ENCODE assay signal across 21 cellular contexts in the genomic region with DNA sequence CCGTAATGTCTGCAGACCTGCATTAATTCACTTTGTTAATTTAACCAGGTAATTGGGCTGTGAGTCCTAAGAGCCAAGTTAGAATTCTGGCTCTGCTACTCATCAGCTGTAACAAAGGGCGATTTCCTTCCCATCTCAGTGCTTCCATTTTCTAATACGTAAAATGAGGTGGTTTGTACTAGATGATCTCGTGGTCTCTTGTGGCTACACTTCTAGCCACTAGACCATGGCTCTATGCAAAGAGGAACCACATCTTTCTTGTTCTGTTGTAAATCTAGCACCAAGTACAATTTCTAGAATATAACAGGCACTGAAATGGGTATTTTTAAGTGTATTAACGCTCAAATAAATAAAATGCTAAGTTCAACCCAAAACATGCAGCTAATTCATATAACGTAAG.
DNase-seq lines count a peak whose midpoint lies in the region; ATAC-seq, FAIRE-seq and TF ChIP-seq lines count a peak whose summit lies in the region.
"Had no signal": no experiment of that assay in that cellular context is flagged by ENCODE, and none has a peak within 500 bp of the region (broad histone marks: within the 10 kb centered on the region; RNA-seq: fewer than 3 reads in every experiment).

No MANE protein-coding gene starts in this region.

- no peaks in the 10 kb centered on the region for H4K20me1 ChIP-seq in OCI-LY3 (ENCODE audit: insufficient read depth, low read length)
- H4K20me1 ChIP-seq: BLaER1 treated with 17β-estradiol and CSF1 and Interleukin-3, amounts not matched to agents 10 nM and 100 nM had no signal

- peaks cover 18% of the 10 kb centered on the region for H3K4me1 ChIP-seq in OCI-LY3 (ENCODE audit: low read length)

- no peaks in the 10 kb centered on the region for H3K9me3 Mint-ChIP-seq in activated CD4-positive, alpha-beta memory T cell treated with anti-CD3 and anti-CD28 coated beads, Interleukin-2, amount 10 ng/mL, durations not matched to agents 7 days and 5 days
- H3K9me3 Mint-ChIP-seq: activated CD4-positive, alpha-beta memory T cell treated with anti-CD3 and anti-CD28 coated beads for 36 hours had no signal

- no peak overlapping the region for H3K9ac ChIP-seq in OCI-LY3 (ENCODE audit: low read length)
- H3K9ac ChIP-seq: BLaER1 treated with 17β-estradiol and CSF1 and Interleukin-3, amounts not matched to agents 10 nM and 100 nM had no signal

- POLR2A ChIA-PET in GM10248 (lab: Yijun Ruan, JAX) = no interaction called here
- POLR2A ChIA-PET in activated CD4-positive, alpha-beta memory T cell treated with anti-CD3 and anti-CD28 coated beads, Interleukin-2, amount 10 ng/mL, durations not matched to agents 7 days and 5 days (lab: Charles Lee) = no interaction called here

- H3K27me3 ChIP-seq in OCI-LY3 (ENCODE audit: low read depth, low read length) = peaks cover 66% of the 10 kb centered on the region
- H3K27me3 ChIP-seq: BLaER1 treated with 17β-estradiol and CSF1 and Interleukin-3, amounts not matched to agents 10 nM and 100 nM; body of pancreas; foreskin keratinocyte; ovary had no signal

- no peaks in the 10 kb centered on the region for H3K36me3 Mint-ChIP-seq in activated CD4-positive, alpha-beta memory T cell treated with anti-CD3 and anti-CD28 coated beads, Interleukin-2, amount 10 ng/mL, durations not matched to agents 7 days and 5 days (ENCODE audit: low read depth)
- H3K36me3 Mint-ChIP-seq: activated CD4-positive, alpha-beta memory T cell treated with anti-CD3 and anti-CD28 coated beads for 36 hours had no signal

- H3K79me2 ChIP-seq in OCI-LY3 (ENCODE audit: low read length) = no peaks in the 10 kb centered on the region

- H3K4me1 Mint-ChIP-seq in activated CD4-positive, alpha-beta memory T cell treated with anti-CD3 and anti-CD28 coated beads, Interleukin-2, amount 10 ng/mL, durations not matched to agents 7 days and 5 days = peaks cover 3% of the 10 kb centered on the region

- H3K27ac ChIP-seq in OCI-LY3 (ENCODE audit: low read length) = no peak overlapping the region
- H3K27ac ChIP-seq: BLaER1 treated with 17β-estradiol and CSF1 and Interleukin-3, amounts not matched to agents 10 nM and 100 nM; body of pancreas; foreskin keratinocyte; ovary had no signal

- no peak overlapping the region for H2AFZ ChIP-seq in OCI-LY3 (ENCODE audit: low read depth, low read length)

- H3K4me2 ChIP-seq in OCI-LY3 (ENCODE audit: low read length) = peak overlapping the region; percentile 50

- no peak overlapping the region for H3K4me3 Mint-ChIP-seq in activated CD4-positive, alpha-beta memory T cell treated with anti-CD3 and anti-CD28 coated beads, Interleukin-2, amount 10 ng/mL, durations not matched to agents 7 days and 5 days
- H3K4me3 Mint-ChIP-seq: activated CD4-positive, alpha-beta memory T cell treated with anti-CD3 and anti-CD28 coated beads for 36 hours had no signal

- FAIRE-seq in D721Med (lab: Jason Lieb, UNC) = no peak
- FAIRE-seq: G401.6, HTR-8/SVneo, RCC 7860, small intestine had no signal

- DNase-seq in stimulated activated CD8-positive, alpha-beta memory T cell treated with anti-CD3 and anti-CD28 coated beads, Interleukin-4, amount 100 ng/mL, for 48 hours = no peak
- DNase-seq in D721Med (ENCODE audit: insufficient read length, low spot score) = no peak
- DNase-seq in GM10248 (ENCODE audit: extremely low spot score) = no peak
- DNase-seq in activated CD4-positive, alpha-beta memory T cell treated with anti-CD3 and anti-CD28 coated beads, Interleukin-2, amount 10 ng/mL, durations not matched to agents 7 days and 5 days = no peak
- DNase-seq: activated CD4-positive, alpha-beta memory T cell treated with anti-CD3 and anti-CD28 coated beads for 36 hours; body of pancreas; effector CD8-positive, alpha-beta T cell; foreskin keratinocyte; midbrain; NCI-H1092; NCI-H446; ovary; small intestine had no signal

- CTCF ChIA-PET in GM10248 (lab: Yijun Ruan, JAX) = no interaction called here
- CTCF ChIA-PET in activated CD4-positive, alpha-beta memory T cell treated with anti-CD3 and anti-CD28 coated beads, Interleukin-2, amount 10 ng/mL, durations not matched to agents 7 days and 5 days (lab: Charles Lee) = no interaction called here

- no peaks in the 10 kb centered on the region for H3K36me3 ChIP-seq in OCI-LY3 (replicated peaks; ENCODE audit: low read depth, low read length)
- H3K36me3 ChIP-seq: BLaER1 treated with 17β-estradiol and CSF1 and Interleukin-3, amounts not matched to agents 10 nM and 100 nM; ovary had no signal

- peak; percentile 88 for ATAC-seq in GM18867 (IDR thresholded peaks at IDR 0.05; ENCODE audit: unreplicated experiment)
- ATAC-seq in GM21717 (IDR thresholded peaks at IDR 0.05; ENCODE audit: unreplicated experiment) = peak; percentile 76
- peak; percentile 60 for ATAC-seq in HG03066 (IDR thresholded peaks at IDR 0.05; ENCODE audit: low read depth, unreplicated experiment)
- ATAC-seq: body of pancreas, foreskin keratinocyte had no signal

- no peak overlapping the region for H3K27ac Mint-ChIP-seq in activated CD4-positive, alpha-beta memory T cell treated with anti-CD3 and anti-CD28 coated beads, Interleukin-2, amount 10 ng/mL, durations not matched to agents 7 days and 5 days
- H3K27ac Mint-ChIP-seq: activated CD4-positive, alpha-beta memory T cell treated with anti-CD3 and anti-CD28 coated beads for 36 hours had no signal

- no peak overlapping the region for H3K4me3 ChIP-seq in OCI-LY3 (ENCODE audit: low read length)
- H3K4me3 ChIP-seq: BLaER1 treated with 17β-estradiol and CSF1 and Interleukin-3, amounts not matched to agents 10 nM and 100 nM; body of pancreas; ovary had no signal

- TF ChIP-seq CTCF in OCI-LY3 (IDR thresholded peaks at IDR 0.05; ENCODE audit: low read depth, low read length) (no peak), D721Med (IDR thresholded peaks at IDR 0.05; ENCODE audit: insufficient read depth, missing control alignments) (no peak), GM10248 (IDR thresholded peaks at IDR 0.05; ENCODE audit: control extremely low read depth, extremely low read depth, low read depth, missing control alignments) (no peak)

- no peaks in the 10 kb centered on the region for H3K9me3 ChIP-seq in OCI-LY3 (ENCODE audit: insufficient read depth, low read length)
- H3K9me3 ChIP-seq: BLaER1 treated with 17β-estradiol and CSF1 and Interleukin-3, amounts not matched to agents 10 nM and 100 nM; body of pancreas; ovary had no signal

- peaks cover 34% of the 10 kb centered on the region for H3K27me3 Mint-ChIP-seq in activated CD4-positive, alpha-beta memory T cell treated with anti-CD3 and anti-CD28 coated beads, Interleukin-2, amount 10 ng/mL, durations not matched to agents 7 days and 5 days
